Comparison of ENCODE assay signal across 15 cellular contexts in the genomic region with DNA sequence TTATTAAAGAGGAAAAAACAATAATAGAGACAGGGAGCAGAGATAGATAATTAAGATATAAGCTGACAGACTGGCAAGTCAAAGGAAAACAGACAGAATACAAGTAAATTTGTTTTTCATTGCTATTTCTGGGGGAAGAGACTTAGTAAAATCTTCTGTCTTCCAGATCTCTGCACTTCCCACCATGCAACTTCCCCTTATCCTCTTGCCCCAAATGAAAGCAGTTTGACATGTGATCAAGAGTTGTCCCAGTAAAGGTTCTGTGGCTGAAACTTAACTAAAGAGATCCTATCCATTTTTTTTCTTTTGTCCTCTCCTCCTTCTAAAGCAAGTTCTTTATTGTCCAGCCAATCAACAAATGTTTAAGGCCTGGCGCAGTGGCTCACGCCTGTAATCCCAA. TPM values are rescaled to one million over a fixed set of nuclear protein-coding genes. Genes with fewer than 3 reads are reported as not detected.
DNase-seq lines count a peak whose midpoint lies in the region; ATAC-seq and TF ChIP-seq lines count a peak whose summit lies in the region.
"Had no signal": no experiment of that assay in that cellular context is flagged by ENCODE, and none has a peak within 500 bp of the region (broad histone marks: within the 10 kb centered on the region; RNA-seq: fewer than 3 reads in every experiment).

No MANE protein-coding gene starts in this region.

- H3K4me1 Mint-ChIP-seq in CD4-positive, alpha-beta memory T cell: peaks cover 10 to 26% (median 18%) of the 10 kb centered on the region in 4 donors

- no peak for TF ChIP-seq CTCF in gastroesophageal sphincter (IDR thresholded peaks at IDR 0.05)
- TF ChIP-seq CTCF in prostate gland (IDR thresholded peaks at IDR 0.05): no peak

- H3K36me3 ChIP-seq in NT2/D1 (ENCODE audit: insufficient read depth, insufficient read length, low read length) (peaks cover 30% of the 10 kb centered on the region), gastroesophageal sphincter (peaks cover 0 to 26% of the 10 kb centered on the region in 2 donors), prostate gland (peaks cover 8 to 14% of the 10 kb centered on the region in 2 donors)
- peaks cover 19% of the 10 kb centered on the region for H3K36me3 ChIP-seq in CD4-positive, alpha-beta memory T cell (ENCODE audit: insufficient read depth, low read length)

- H3K27me3 ChIP-seq in NT2/D1 (ENCODE audit: insufficient read depth, insufficient read length) (no peaks in the 10 kb centered on the region), gastroesophageal sphincter (no peaks in the 10 kb centered on the region), prostate gland (replicated peaks; ENCODE audit: insufficient read depth) (no peaks in the 10 kb centered on the region)
- no peaks in the 10 kb centered on the region for H3K27me3 ChIP-seq in CD4-positive, alpha-beta memory T cell (ENCODE audit: insufficient read depth, low read length)

- H3K9ac ChIP-seq in NT2/D1 (ENCODE audit: insufficient read length, low read depth): peak overlapping the region; percentile 57

- H3K4me3 ChIP-seq in NT2/D1 (ENCODE audit: insufficient read length, low read depth): no peak overlapping the region
- no peak overlapping the region for H3K4me3 ChIP-seq in gastroesophageal sphincter
- H3K4me3 ChIP-seq in prostate gland: no peak overlapping the region
- H3K4me3 ChIP-seq in CD4-positive, alpha-beta memory T cell (ENCODE audit: low read length in 2 of 2): no peak overlapping the region

- DNase-seq in CD1c-positive myeloid dendritic cell (ENCODE audit: extremely low spot score): peak; percentile 53
- no peak for DNase-seq in NT2/D1 (ENCODE audit: low read depth, low spot score)
- DNase-seq in prostate gland (ENCODE audit: low spot score): no peak
- no peak for DNase-seq in activated gamma-delta T cell treated with Interleukin-2 at 50 U/mL for 16 hours
- DNase-seq in CD4-positive, alpha-beta memory T cell: no peak
- DNase-seq in middle frontal gyrus (ENCODE audit: extremely low spot score, low spot score): no peak
- DNase-seq: activated CD4-positive, alpha-beta T cell treated with anti-CD3 and anti-CD28 coated beads for 48 hours; activated gamma-delta T cell; Calu3; left colon; NCI-H1105; NCI-H526 had no signal

- no peaks in the 10 kb centered on the region for H3K9me3 Mint-ChIP-seq in CD4-positive, alpha-beta memory T cell

- POLR2A ChIA-PET in CD4-positive, alpha-beta memory T cell (lab: Charles Lee; ENCODE audit: partially characterized antibody): interaction anchor here (1.8 to 4.6 kb wide), 16 partner anchors 12 to 118 kb away, joined by 9 to 52 read pairs (median 28); a partner anchor contains a TSS

- ATAC-seq in gastroesophageal sphincter: no peak
- ATAC-seq in GM19395 (IDR thresholded peaks at IDR 0.05; ENCODE audit: unreplicated experiment): no peak

- H3K27ac ChIP-seq in gastroesophageal sphincter (peak overlapping the region in 3 of 4 donors; percentile 95 to 99 (median 98)), prostate gland (peak overlapping the region; percentile 96 to 99)
- H3K27ac ChIP-seq in CD4-positive, alpha-beta memory T cell (ENCODE audit: low read depth, low read length): no peak overlapping the region

- peak overlapping the region in 3 of 8 donors; percentile 1 to 29 (median 25) for H3K4me3 Mint-ChIP-seq in CD4-positive, alpha-beta memory T cell

- intact Hi-C loops in prostate gland (cut with DNase I): loop anchor here (5.0 kb wide), 1 partner anchor 73 kb away; a partner anchor contains a TSS
- intact Hi-C loops in CD4-positive, alpha-beta memory T cell (cut with micrococcal nuclease): no loop called here

- H3K4me1 ChIP-seq in NT2/D1 (ENCODE audit: insufficient read depth, insufficient read length): peaks cover 19% of the 10 kb centered on the region
- peaks cover 0 to 44% (median 10%) of the 10 kb centered on the region in 3 donors for H3K4me1 ChIP-seq in gastroesophageal sphincter
- peaks cover 11% of the 10 kb centered on the region for H3K4me1 ChIP-seq in prostate gland (replicated peaks)
- peaks cover 13% of the 10 kb centered on the region for H3K4me1 ChIP-seq in CD4-positive, alpha-beta memory T cell (ENCODE audit: insufficient read depth, low read length)

- CTCF ChIA-PET in CD4-positive, alpha-beta memory T cell (lab: Charles Lee; ENCODE audit: partially characterized antibody): interaction anchor here (0.5 to 13.5 kb wide), 24 partner anchors 9 to 158 kb away, joined by 3 to 343 read pairs (median 10); a partner anchor contains a TSS

- no peak for TF ChIP-seq EP300 in gastroesophageal sphincter (IDR thresholded peaks at IDR 0.05)

- 83% methylated on average over 2 of the region's 2 CpGs; no CpG with 5 or more reads in 1 of the 2 donors for WGBS in gastroesophageal sphincter (ENCODE audit: low coverage in 1 of 2), 2 donors
- WGBS in prostate gland: 88% methylated on average over 2 of the region's 2 CpGs

- H3K27me3 Mint-ChIP-seq in CD4-positive, alpha-beta memory T cell: peaks cover 0 to 5% of the 10 kb centered on the region in 2 donors

- TF ChIP-seq POLR2A in gastroesophageal sphincter (IDR thresholded peaks at IDR 0.05) (no peak), prostate gland (IDR thresholded peaks at IDR 0.05) (no peak)

- H3K9me3 ChIP-seq in NT2/D1 (ENCODE audit: insufficient read depth, low read length): no peaks in the 10 kb centered on the region
- H3K9me3 ChIP-seq in gastroesophageal sphincter: no peaks in the 10 kb centered on the region
- no peaks in the 10 kb centered on the region for H3K9me3 ChIP-seq in prostate gland
- H3K9me3 ChIP-seq in CD4-positive, alpha-beta memory T cell (ENCODE audit: control insufficient read depth in 1 of 2, low read length in 2 of 2): no peaks in the 10 kb centered on the region

- H3K36me3 Mint-ChIP-seq in CD4-positive, alpha-beta memory T cell: peaks cover 0 to 28% of the 10 kb centered on the region in 2 donors

- H3K27ac Mint-ChIP-seq in CD4-positive, alpha-beta memory T cell: peak overlapping the region in 3 of 7 donors; percentile 6 to 100 (median 99)

RNA-seq across cellular contexts. Expression of a gene that starts 1.5 kb away (rescaled TPM):
- 100 to 1,000 TPM; 140 to 290 (median 216) TPM for total RNA-seq in gastroesophageal sphincter
- total RNA-seq in prostate gland: 100 to 1,000 TPM; 267 to 282 TPM
- total RNA-seq in CD4-positive, alpha-beta memory T cell: 10 to 100 TPM; 79.8 to 80.3 TPM
- polyA plus RNA-seq in CD4-positive, alpha-beta memory T cell: 100 to 1,000 TPM; 111 to 130 TPM

RNA-seq across cellular contexts. Expression of a gene that starts 11.8 kb away (rescaled TPM):
- total RNA-seq in gastroesophageal sphincter (100 to 1,000 TPM; 259 to 516 (median 325) TPM), prostate gland (100 to 1,000 TPM; 285 to 339 TPM)
- 1 to 10 TPM; 2.0 to 2.9 TPM for total RNA-seq in CD4-positive, alpha-beta memory T cell
- 1 to 10 TPM; 1.3 to 3.6 TPM for polyA plus RNA-seq in CD4-positive, alpha-beta memory T cell

RNA-seq across cellular contexts. Expression of a gene that starts 17.9 kb away (rescaled TPM):
- total RNA-seq in gastroesophageal sphincter: 1 to 10 TPM in 3 of 4 donors, under 1 TPM in 1; 0.30 to 3.0 (median 1.9) TPM
- 10 to 100 TPM in 1 of 2 donors, under 1 TPM in 1; 0.73 to 13.1 TPM for total RNA-seq in prostate gland
- total RNA-seq in CD4-positive, alpha-beta memory T cell: 1 to 10 TPM; 2.4 to 3.8 TPM
- 1 to 10 TPM; 4.9 to 8.3 TPM for polyA plus RNA-seq in CD4-positive, alpha-beta memory T cell
- total RNA-seq: Calu3, SK-MEL-5 had no signal

RNA-seq across cellular contexts. Expression of a gene that starts 30.6 kb away (rescaled TPM):
- total RNA-seq in gastroesophageal sphincter (10 to 100 TPM; 54.4 to 69.5 (median 55.4) TPM), prostate gland (10 to 100 TPM; 92.0 to 92.6 TPM)
- total RNA-seq in CD4-positive, alpha-beta memory T cell: 10 to 100 TPM; 36.9 to 37.7 TPM
- polyA plus RNA-seq in CD4-positive, alpha-beta memory T cell: 10 to 100 TPM; 44.7 to 48.6 TPM

RNA-seq across cellular contexts. Expression of a gene that starts 34.9 kb away (rescaled TPM):
- 10 to 100 TPM in 2 of 4 donors, 1 to 10 TPM in 2; 2.6 to 15.2 (median 9.1) TPM for total RNA-seq in gastroesophageal sphincter
- 1 to 10 TPM; 1.6 to 8.6 TPM for total RNA-seq in prostate gland
- 100 to 1,000 TPM; 285 to 291 TPM for total RNA-seq in CD4-positive, alpha-beta memory T cell
- 100 to 1,000 TPM; 251 to 456 TPM for polyA plus RNA-seq in CD4-positive, alpha-beta memory T cell
- total RNA-seq: Calu3 had no signal

Comparison
In these comparisons a context has a peak if more than half of its experiments do, and no peak if none do; other contexts are left out.
1. RNA of a gene that starts 11.8 kb away (total RNA-seq): 259 to 516 TPM in gastroesophageal sphincter and 285 to 339 TPM in prostate gland; 2.0 to 2.9 TPM in CD4-positive, alpha-beta memory T cell; every median in the first group is over 10 times any median in the second.